Comparison of ENCODE assay signal across 20 cellular contexts in the genomic region with DNA sequence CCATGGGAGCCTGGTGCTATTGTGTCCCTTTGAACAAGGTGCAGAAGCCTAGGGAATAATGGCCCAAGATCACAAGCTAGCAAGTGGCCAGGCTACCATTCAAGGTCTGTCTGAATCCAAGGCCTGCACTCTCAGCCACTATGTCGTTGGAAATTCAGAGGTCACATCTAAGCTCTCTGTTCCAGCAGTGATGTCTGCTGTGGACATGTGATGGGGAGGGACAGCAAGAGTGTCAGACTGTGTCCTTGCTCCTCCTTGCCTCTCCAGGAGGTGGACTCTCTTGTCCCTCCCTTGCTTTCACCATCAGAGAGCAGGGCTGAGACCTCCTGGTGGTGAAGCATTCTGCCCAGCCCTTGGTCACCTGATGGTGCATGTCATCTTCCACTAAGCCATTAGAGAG. TPM values are rescaled to one million over a fixed set of nuclear protein-coding genes. Genes with fewer than 3 reads are reported as not detected.
DNase-seq lines count a peak whose midpoint lies in the region; ATAC-seq and TF ChIP-seq lines count a peak whose summit lies in the region.
"Had no signal": no experiment of that assay in that cellular context is flagged by ENCODE, and none has a peak within 500 bp of the region (broad histone marks: within the 10 kb centered on the region; RNA-seq: fewer than 3 reads in every experiment).

No MANE protein-coding gene starts in this region.

- peak overlapping the region; percentile 67 for H4K91ac ChIP-seq in mesenchymal stem cell (ENCODE audit: low read length)

- in situ Hi-C loops in mammary epithelial cell (cut with MboI; ENCODE audit: low sequenced_read_pairs in 2 of 2): no loop called here

- H3K79me2 ChIP-seq in mammary epithelial cell (ENCODE audit: insufficient read depth, low read length): peaks cover 3% of the 10 kb centered on the region

- BruUV-seq in mammary epithelial cell (replicated peaks; lab: Mats Ljungman, UMichigan): no TSS peak

- no peak overlapping the region for H2BK120ac ChIP-seq in mesenchymal stem cell (ENCODE audit: low read depth, low read length)

- H3K27me3 Mint-ChIP-seq in type B pancreatic cell: no peaks in the 10 kb centered on the region
- H3K27me3 Mint-ChIP-seq: memory B cell had no signal

- H3K9me3 ChIP-seq in breast epithelium (no peaks in the 10 kb centered on the region), mammary epithelial cell (replicated peaks; ENCODE audit: insufficient read depth, low read length) (no peaks in the 10 kb centered on the region), adrenal gland (replicated peaks in 1 of 3) (no peaks in the 10 kb centered on the region), mesenchymal stem cell (ENCODE audit: control insufficient read depth, low read length) (no peaks in the 10 kb centered on the region), vagina (no peaks in the 10 kb centered on the region)
- H3K9me3 ChIP-seq: colonic mucosa had no signal

- H2BK12ac ChIP-seq in mesenchymal stem cell (ENCODE audit: low read length in 2 of 2): peak overlapping the region; percentile 83 to 94

- no peak overlapping the region for H2BK5ac ChIP-seq in mesenchymal stem cell (ENCODE audit: low read depth, low read length, poor library complexity, severe bottlenecking)

- peak overlapping the region; percentile 89 to 93 for H3K27ac ChIP-seq in breast epithelium
- H3K27ac ChIP-seq in mammary epithelial cell (ENCODE audit: insufficient read depth, low read depth, low read length): no peak overlapping the region
- H3K27ac ChIP-seq in adrenal gland: peak overlapping the region in 2 of 5 donors; percentile 58 to 90
- no peak overlapping the region for H3K27ac ChIP-seq in mesenchymal stem cell (ENCODE audit: low read length, poor library complexity, severe bottlenecking)
- peak overlapping the region; percentile 86 for H3K27ac ChIP-seq in vagina
- H3K27ac ChIP-seq: colonic mucosa had no signal

- peaks cover 26% of the 10 kb centered on the region for H3K4me1 Mint-ChIP-seq in type B pancreatic cell (ENCODE audit: unreplicated experiment)

- H3K4me3 ChIP-seq in breast epithelium: no peak overlapping the region
- H3K4me3 ChIP-seq in mammary epithelial cell (replicated peaks in 1 of 3; ENCODE audit: insufficient read depth in 1 of 3, low read depth in 2 of 3, low read length in 3 of 3): no peak overlapping the region
- no peak overlapping the region for H3K4me3 ChIP-seq in adrenal gland
- no peak overlapping the region for H3K4me3 ChIP-seq in mesenchymal stem cell (ENCODE audit: insufficient read depth in 1 of 2, low read depth in 1 of 2, low read length in 2 of 2)
- no peak overlapping the region for H3K4me3 ChIP-seq in vagina
- H3K4me3 ChIP-seq: colonic mucosa, GM12878, K562 had no signal

- 100% methylated on average over 1 of the region's 1 CpG for WGBS in mammary epithelial cell (ENCODE audit: low coverage, missing lambda C conversion rate)
- WGBS in adrenal gland, 4 donors: 0 to 37% (median 19%) methylated on average over 1 of the region's 1 CpG
- WGBS in mesenchymal stem cell: 86% methylated on average over 1 of the region's 1 CpG

- peaks cover 35% of the 10 kb centered on the region for H3K79me1 ChIP-seq in mesenchymal stem cell (replicated peaks; ENCODE audit: low read length, poor library complexity, severe bottlenecking)

- peak overlapping the region in 1 of 2 experiments; percentile 72 for H3K14ac ChIP-seq in mesenchymal stem cell (ENCODE audit: low read length in 2 of 2)

- peaks cover 4% of the 10 kb centered on the region for H3K36me3 Mint-ChIP-seq in type B pancreatic cell

- H3K4ac ChIP-seq in mesenchymal stem cell (ENCODE audit: low read depth in 1 of 2, low read length in 2 of 2): peak overlapping the region; percentile 20 to 52

- H3K27me3 ChIP-seq in breast epithelium: no peaks in the 10 kb centered on the region
- no peaks in the 10 kb centered on the region for H3K27me3 ChIP-seq in mammary epithelial cell (ENCODE audit: insufficient read depth, low read length)
- no peaks in the 10 kb centered on the region for H3K27me3 ChIP-seq in adrenal gland
- H3K27me3 ChIP-seq in mesenchymal stem cell (ENCODE audit: control insufficient read depth in 1 of 2, insufficient read depth in 1 of 2, low read length in 2 of 2): no peaks in the 10 kb centered on the region
- H3K27me3 ChIP-seq in vagina: no peaks in the 10 kb centered on the region
- H3K27me3 ChIP-seq: colonic mucosa had no signal

- H4K8ac ChIP-seq in mesenchymal stem cell (ENCODE audit: low read length): peak overlapping the region; percentile 31

- peak overlapping the region; percentile 71 for H2BK15ac ChIP-seq in mesenchymal stem cell (ENCODE audit: low read depth, poor library complexity, severe bottlenecking)

- no peaks in the 10 kb centered on the region for H3K9me3 Mint-ChIP-seq in type B pancreatic cell
- H3K9me3 Mint-ChIP-seq: activated T-cell treated with anti-CD3 and anti-CD28 coated beads, Interleukin-2, amount 50 U/mL, for 4 hours; memory B cell had no signal

- H3K4me1 ChIP-seq in breast epithelium: peaks cover 26 to 40% of the 10 kb centered on the region in 2 donors
- peaks cover 33% of the 10 kb centered on the region for H3K4me1 ChIP-seq in mammary epithelial cell (ENCODE audit: insufficient read depth, low read length)
- H3K4me1 ChIP-seq in adrenal gland (replicated peaks in 1 of 2): peaks cover 39 to 68% of the 10 kb centered on the region in 2 donors
- H3K4me1 ChIP-seq in mesenchymal stem cell (ENCODE audit: control insufficient read depth, insufficient read depth, low read depth, low read length): peaks cover 31% of the 10 kb centered on the region
- peaks cover 51% of the 10 kb centered on the region for H3K4me1 ChIP-seq in vagina

- H3K36me3 ChIP-seq in breast epithelium (no peaks in the 10 kb centered on the region), mammary epithelial cell (ENCODE audit: insufficient read depth, low read length) (no peaks in the 10 kb centered on the region), adrenal gland (replicated peaks in 1 of 2) (no peaks in the 10 kb centered on the region), mesenchymal stem cell (ENCODE audit: control insufficient read depth in 1 of 2, insufficient read depth in 2 of 2, low read depth in 1 of 2, low read length in 2 of 2) (peaks cover 9 to 38% of the 10 kb centered on the region in 2 experiments), vagina (no peaks in the 10 kb centered on the region)
- H3K36me3 ChIP-seq: colonic mucosa had no signal

- H3K4me2 ChIP-seq in mammary epithelial cell (ENCODE audit: insufficient read depth, low read depth, low read length): no peak overlapping the region
- no peak overlapping the region for H3K4me2 ChIP-seq in mesenchymal stem cell (ENCODE audit: low read length, poor library complexity, severe bottlenecking)

- dilution Hi-C loops in mammary epithelial cell (cut with HindIII; ENCODE audit: low sequenced_read_pairs): no loop called here

- H2AK5ac ChIP-seq in mesenchymal stem cell (ENCODE audit: low read length, severe bottlenecking): no peak overlapping the region

- CTCF ChIA-PET in mammary epithelial cell (lab: Charles Lee; ENCODE audit: low non-redundant PET): no interaction called here

- H4K20me1 ChIP-seq in mammary epithelial cell (ENCODE audit: insufficient read depth, low read length): no peaks in the 10 kb centered on the region

- TF ChIP-seq CTCF in breast epithelium (IDR thresholded peaks at IDR 0.05) (no peak), mammary epithelial cell (conservative IDR thresholded peaks at IDR 0.05 in 1 of 2, IDR thresholded peaks at IDR 0.05 in 1 of 2; ENCODE audit: extremely low read depth in 1 of 2, insufficient read depth in 1 of 2, low read depth in 1 of 2, low read length in 2 of 2) (no peak), adrenal gland (IDR thresholded peaks at IDR 0.05) (no peak), vagina (IDR thresholded peaks at IDR 0.05) (no peak), type B pancreatic cell (conservative IDR thresholded peaks at IDR 0.05) (no peak)

- DNase-seq in breast epithelium (ENCODE audit: low spot score in 2 of 2) (no peak), mammary epithelial cell (no peak), adrenal gland (peak in 4 of 7 donors; percentile 39 to 62 (median 51)), mesenchymal stem cell (no peak), vagina (ENCODE audit: extremely low spot score in 2 of 2) (no peak), type B pancreatic cell (ENCODE audit: extremely low spot score, unreplicated experiment) (no peak)
- DNase-seq: activated T-cell treated with anti-CD3 and anti-CD28 coated beads, Interleukin-2, amount 50 U/mL, for 4 hours; amygdala; Calu3; colonic mucosa; erythroblast; glutamatergic neuron; NCI-H1105 treated with DMSO at 0.1 percent for 48 hours; NCI-H774; stimulated activated CD4-positive, alpha-beta T cell treated with anti-CD3 and anti-CD28 coated beads, Interleukin-1b, Interleukin-23, amount 100 ng/mL, for 48 hours had no signal

- TF ChIP-seq POLR2A in breast epithelium (IDR thresholded peaks at IDR 0.05) (no peak), adrenal gland (IDR thresholded peaks at IDR 0.05) (peak in 1 of 2 donors; percentile 3), vagina (IDR thresholded peaks at IDR 0.05) (no peak)

- H2AFZ ChIP-seq in mammary epithelial cell (ENCODE audit: low read depth, low read length) (no peak overlapping the region), mesenchymal stem cell (ENCODE audit: low read depth, low read length) (no peak overlapping the region)

- H3K27ac Mint-ChIP-seq in type B pancreatic cell: no peak overlapping the region

- peak overlapping the region; percentile 14 to 93 for H3K18ac ChIP-seq in mesenchymal stem cell (ENCODE audit: low read depth in 1 of 2, low read length in 2 of 2)

- no peak for ATAC-seq in HG02885 (IDR thresholded peaks at IDR 0.05; ENCODE audit: poor library complexity, unreplicated experiment)
- ATAC-seq in GM21576 (IDR thresholded peaks at IDR 0.05; ENCODE audit: unreplicated experiment): no peak
- ATAC-seq: activated T-cell treated with anti-CD3 and anti-CD28 coated beads, Interleukin-2, amount 50 U/mL, for 4 hours; GM12878; K562 had no signal

- H3K23ac ChIP-seq in mesenchymal stem cell (ENCODE audit: low read length in 2 of 2): no peak overlapping the region

- no peak overlapping the region for H3K4me3 Mint-ChIP-seq in type B pancreatic cell
- H3K4me3 Mint-ChIP-seq: activated T-cell treated with anti-CD3 and anti-CD28 coated beads, Interleukin-2, amount 50 U/mL, for 4 hours; memory B cell had no signal

- intact Hi-C loops in breast epithelium (cut with DNase I; ENCODE audit: low total_unique reads): no loop called here
- intact Hi-C loops in mammary epithelial cell (cut with micrococcal nuclease): no loop called here
- intact Hi-C loops in adrenal gland (cut with DNase I): no loop called here
- intact Hi-C loops in vagina (cut with DNase I): no loop called here

- H3K9ac ChIP-seq in mammary epithelial cell (ENCODE audit: insufficient read depth, low read length): no peak overlapping the region
- H3K9ac ChIP-seq in mesenchymal stem cell (ENCODE audit: low read length): no peak overlapping the region

RNA-seq across cellular contexts. Expression of a gene that starts 37.2 kb away (rescaled TPM):
- 1 to 10 TPM in 2 of 3 donors, under 1 TPM in 1; 0.80 to 7.9 (median 5.6) TPM for total RNA-seq in breast epithelium
- total RNA-seq in mammary epithelial cell: 1 to 10 TPM; 1.0 to 2.8 TPM
- 0.22 TPM for polyA plus RNA-seq in mammary epithelial cell
- 0.10 TPM for polyA minus RNA-seq in mammary epithelial cell
- 10 to 100 TPM in 5 of 8 donors, 1 to 10 TPM in 3; 3.0 to 62.7 (median 22.3) TPM for total RNA-seq in adrenal gland
- polyA plus RNA-seq in adrenal gland: 10 to 100 TPM in 2 of 3 donors, 1 to 10 TPM in 1; 3.2 to 30.8 (median 23.2) TPM
- 19.4 TPM for polyA plus RNA-seq in mesenchymal stem cell (2013, experiment 1 of 2)
- 19.1 TPM for polyA plus RNA-seq in mesenchymal stem cell (2013, experiment 2 of 2)
- total RNA-seq in vagina: 9.1 TPM
- 3.7 and 5.6 TPM in 2 replicates for total RNA-seq in type B pancreatic cell (ENCODE audit: low replicate concordance)

Comparison
In these comparisons a context has a peak if more than half of its experiments do, and no peak if none do; other contexts are left out.
1. H3K27ac ChIP-seq: peak in breast epithelium (2 of 2) and vagina (single experiment); none in mammary epithelial cell (single experiment) and mesenchymal stem cell (single experiment).
2. DNase-seq: peak in adrenal gland (4 of 7); none in breast epithelium (0 of 2), mammary epithelial cell (single experiment), mesenchymal stem cell (single experiment), vagina (0 of 2) and type B pancreatic cell (single experiment).